ENCODE assay signal across 21 cellular contexts in genomic region chr4:98399915-98400314, GRCh38.
"Had no signal": no experiment of that assay in that cellular context is flagged by ENCODE, and none has a peak within 500 bp of the region (broad histone marks: within the 10 kb centered on the region; RNA-seq: fewer than 3 reads in every experiment).

No MANE protein-coding gene starts in this region.

- H3K36me3 ChIP-seq: colonic mucosa, pancreas, upper lobe of right lung, vagina had no signal

- H3K27ac ChIP-seq: colonic mucosa, gastrocnemius medialis, pancreas, tibial artery, upper lobe of right lung, vagina had no signal

- H3K4me3 ChIP-seq: colonic mucosa, gastrocnemius medialis, lung, pancreas, tibial artery, upper lobe of right lung, vagina had no signal

- H3K4me1 ChIP-seq: colonic mucosa, gastrocnemius medialis, pancreas, tibial artery, upper lobe of right lung, vagina had no signal

- H3K27me3 ChIP-seq: colonic mucosa, gastrocnemius medialis, pancreas, tibial artery, upper lobe of right lung, vagina had no signal

- DNase-seq: colonic mucosa; dermis blood vessel endothelial cell; endodermal cell; gastrocnemius medialis; glutamatergic neuron; islet precursor cell; left cardiac atrium; left ventricle myocardium superior; mesendoderm; naive B cell; occipital lobe; pancreas; right cardiac atrium; small intestine; stimulated activated CD4-positive, alpha-beta T cell treated with anti-CD3 and anti-CD28 coated beads, Interleukin-12 subunit alpha, Interleukin-12 subunit beta, amount 100 ng/mL, for 4 hours; stimulated activated naive CD4-positive, alpha-beta T cell treated with Interleukin-2 at 50 U/mL for 16 hours; tibial artery; upper lobe of right lung had no signal

- ATAC-seq: esophagus mucosa, gastrocnemius medialis, left cardiac atrium, left ventricle myocardium superior, pancreas, right cardiac atrium, upper lobe of right lung had no signal

- H3K9me3 ChIP-seq: colonic mucosa, gastrocnemius medialis, pancreas, upper lobe of right lung, vagina had no signal
